Comparison of ENCODE assay signal across 8 cellular contexts in the genomic region with DNA sequence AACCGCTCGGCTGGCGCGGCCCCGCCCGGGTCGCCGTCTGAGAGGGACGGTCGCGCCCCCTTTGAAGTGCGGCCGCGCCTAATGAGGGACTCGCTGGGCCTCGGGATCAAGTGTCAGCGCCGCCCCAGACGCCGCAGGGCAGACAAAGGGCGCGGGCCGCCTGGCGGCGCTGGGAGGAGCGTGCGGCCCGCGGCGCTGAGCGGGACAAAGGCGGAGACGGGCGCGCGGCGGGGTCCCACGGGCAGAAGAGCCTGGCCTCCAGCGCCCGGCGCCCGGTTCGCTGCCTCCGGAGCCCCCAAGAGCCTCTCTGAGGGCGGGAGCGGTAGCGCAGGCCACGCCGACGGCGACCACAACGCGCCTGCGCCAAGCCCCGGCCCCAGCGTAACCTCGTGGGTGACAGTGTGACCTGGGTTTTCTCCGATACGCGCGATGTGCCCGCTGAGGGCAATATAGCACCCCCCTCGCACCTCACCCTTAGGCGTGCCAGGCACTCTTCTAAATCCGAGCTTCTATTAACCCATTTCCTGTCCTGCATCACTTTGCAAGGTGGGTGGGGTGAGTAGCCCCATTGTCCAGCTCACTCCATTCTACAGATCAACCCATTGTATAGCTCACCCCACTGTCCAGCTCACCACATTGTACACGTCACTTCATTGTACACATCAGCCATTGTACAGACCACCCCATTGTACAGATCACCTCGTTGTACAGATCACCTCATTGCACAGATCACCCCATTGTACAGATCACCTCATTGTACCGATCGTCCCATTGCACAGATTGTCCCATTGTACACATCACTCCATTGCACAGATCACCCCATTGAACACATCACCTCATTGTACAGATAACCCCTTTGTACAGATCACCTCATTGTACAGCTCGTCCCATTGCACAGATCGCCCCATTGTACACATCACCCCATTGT. TPM values are rescaled to one million over a fixed set of nuclear protein-coding genes. Genes with fewer than 3 reads are reported as not detected.
A peak's percentile ranks its signal among the peaks of the same experiment; 100 is the strongest.
DNase-seq lines count a peak whose midpoint lies in the region; ATAC-seq and TF ChIP-seq lines count a peak whose summit lies in the region.

No MANE protein-coding gene starts in this region.

- peak; percentile 70 for DNase-seq in Caki2 (ENCODE audit: low read depth)
- peak; percentile 57 to 67 for DNase-seq in activated CD4-positive, alpha-beta T cell treated with anti-CD3 and anti-CD28 coated beads, Interleukin-2, amount 50 U/mL, for 48 hours
- DNase-seq in lung microvascular endothelial cell (ENCODE audit: low read depth in 2 of 2), result peak; percentile 61 to 62
- DNase-seq in stimulated activated CD4-positive, alpha-beta T cell treated with anti-CD3 and anti-CD28 coated beads, TNF-alpha, amount 100 ng/mL, for 48 hours (ENCODE audit: low read depth in 3 of 3), result peak; percentile 17 to 54 (median 21)
- no peak for DNase-seq in NCI-H2171 (lab: John Stamatoyannopoulos, UW)

- in situ Hi-C loops in Caki2 (cut with HindIII; ENCODE audit: low pct_unique_long_range_greater_than_20kb, low sequenced_read_pairs), result no loop called here

- H3K4me2 ChIP-seq in KMS-11, result no peak overlapping the region

- 12% methylated on average over 71 of the region's 71 CpGs for WGBS in ectodermal cell, 2 experiments

- no peaks in the 10 kb centered on the region for H3K27me3 ChIP-seq in KMS-11 (ENCODE audit: insufficient read depth, low read depth)
- peaks cover 13% of the 10 kb centered on the region for H3K27me3 ChIP-seq in ectodermal cell (ENCODE audit: control insufficient read depth, insufficient read depth, low read length, poor library complexity, severe bottlenecking)

- ATAC-seq in GM21447 (IDR thresholded peaks at IDR 0.05; ENCODE audit: unreplicated experiment), result peak; percentile 69

- H3K27ac ChIP-seq in KMS-11 (no peak overlapping the region), ectodermal cell (ENCODE audit: insufficient read depth, low read depth, low read length, poor library complexity, severe bottlenecking) (peak overlapping the region; percentile 77)

- no peaks in the 10 kb centered on the region for H4K20me1 ChIP-seq in KMS-11 (ENCODE audit: insufficient read depth)

- H2AFZ ChIP-seq in KMS-11 (ENCODE audit: low read depth), result no peak overlapping the region

- no peak for TF ChIP-seq CTCF in KMS-11 (conservative IDR thresholded peaks at IDR 0.05; ENCODE audit: low read depth, low read length)

- H3K36me3 ChIP-seq in KMS-11 (ENCODE audit: insufficient read depth), result no peaks in the 10 kb centered on the region
- H3K36me3 ChIP-seq in ectodermal cell (ENCODE audit: control insufficient read depth, insufficient read depth, low read length), result peaks cover 3% of the 10 kb centered on the region

- no peak overlapping the region for H3K4me3 ChIP-seq in KMS-11 (IDR thresholded peaks at IDR 0.05; ENCODE audit: insufficient read depth, low read depth, low read length)
- H3K4me3 ChIP-seq in ectodermal cell (ENCODE audit: insufficient read depth, low read depth, low read length), result peak overlapping the region; percentile 26

- no peaks in the 10 kb centered on the region for H3K79me2 ChIP-seq in KMS-11 (ENCODE audit: insufficient read depth, low read depth)

- no peaks in the 10 kb centered on the region for H3K4me1 ChIP-seq in KMS-11 (ENCODE audit: low read depth, poor library complexity, severe bottlenecking)
- peaks cover 47% of the 10 kb centered on the region for H3K4me1 ChIP-seq in ectodermal cell (ENCODE audit: control insufficient read depth, insufficient read depth, low read length)

- H3K9me3 ChIP-seq in ectodermal cell (ENCODE audit: control insufficient read depth, low read length), result no peaks in the 10 kb centered on the region

- peak overlapping the region; percentile 37; the same call in 1 of the 2 replicates for H3K9ac ChIP-seq in KMS-11

RNA-seq across cellular contexts. Expression of a gene that starts 33.7 kb away (rescaled TPM):
- total RNA-seq in Caki2 (2014; rRNA removed; shearing (Covaris generic); ENCODE audit: low replicate concordance), result 25.2 and 65.0 TPM in 2 replicates
- polyA plus RNA-seq in ectodermal cell (2013, experiment 1 of 4), result 32.4 TPM
- polyA plus RNA-seq in ectodermal cell (2013, experiment 2 of 4), result 47.0 TPM
- 32.0 TPM for polyA plus RNA-seq in ectodermal cell (2013, experiment 3 of 4)
- 42.2 TPM for polyA plus RNA-seq in ectodermal cell (2013, experiment 4 of 4)
- 13.1 and 14.1 TPM in 2 replicates for total RNA-seq in lung microvascular endothelial cell
